ENCODE assay signal across 12 cellular contexts in genomic region chr17:27502526-27503324, GRCh38. TPM values are rescaled to one million over a fixed set of nuclear protein-coding genes. Genes with fewer than 3 reads are reported as not detected.
A peak's percentile ranks its signal among the peaks of the same experiment; 100 is the strongest.
DNase-seq lines count a peak whose midpoint lies in the region; ATAC-seq and TF ChIP-seq lines count a peak whose summit lies in the region.
"Had no signal": no experiment of that assay in that cellular context is flagged by ENCODE, and none has a peak within 500 bp of the region (broad histone marks: within the 10 kb centered on the region; RNA-seq: fewer than 3 reads in every experiment).

No MANE protein-coding gene starts in this region.

- peak overlapping the region in 1 of 2 donors; percentile 26 for H3K27ac ChIP-seq in ovary
- H3K27ac ChIP-seq: BLaER1, suprapubic skin had no signal

- DNase-seq in AG08396 (ENCODE audit: low spot score) (peak; percentile 77), adipocyte (ENCODE audit: low read depth) (peak; percentile 75), head of caudate nucleus (peak in 32 of 42 donors; percentile 31 to 84 (median 50)), ovary (peak; percentile 45 to 73 (median 63)), GDM1 (lab: John Stamatoyannopoulos, UW) (no peak), erythroblast (lab: John Stamatoyannopoulos, UW) (no peak), NCI-H526 (lab: John Stamatoyannopoulos, UW) (no peak)
- DNase-seq: stimulated activated CD4-positive, alpha-beta T cell treated with anti-CD3 and anti-CD28 coated beads, Interleukin-4, amount 100 ng/mL, for 4 hours; T1000 had no signal

- H3K9me3 ChIP-seq in adipocyte (ENCODE audit: control insufficient read depth, low read length) (peaks cover 4% of the 10 kb centered on the region), ovary (no peaks in the 10 kb centered on the region)
- H3K9me3 ChIP-seq: suprapubic skin had no signal

- 10 to 20% (median 19%) methylated on average over 12 of the region's 12 CpGs for WGBS in ovary, 3 donors

- H3K27me3 ChIP-seq in adipocyte (replicated peaks; ENCODE audit: control insufficient read depth, insufficient read depth, low read length) (no peaks in the 10 kb centered on the region), ovary (no peaks in the 10 kb centered on the region)
- H3K27me3 ChIP-seq: BLaER1, suprapubic skin had no signal

- no peak overlapping the region for H3K4me3 ChIP-seq in adipocyte (ENCODE audit: low read length)
- no peak overlapping the region for H3K4me3 ChIP-seq in ovary
- H3K4me3 ChIP-seq: BLaER1, suprapubic skin had no signal

- TF ChIP-seq CTCF in ovary (IDR thresholded peaks at IDR 0.05) = no peak

- TF ChIP-seq EP300 in ovary (IDR thresholded peaks at IDR 0.05) = no peak

- H3K4me1 ChIP-seq in adipocyte (ENCODE audit: control insufficient read depth, insufficient read depth, low read length) (peaks cover 14% of the 10 kb centered on the region), ovary (ENCODE audit: insufficient read depth) (peaks cover 6% of the 10 kb centered on the region)

- no peak overlapping the region for H3K9ac ChIP-seq in adipocyte (ENCODE audit: low read length)
- H3K9ac ChIP-seq: BLaER1 had no signal

- no peak for ATAC-seq in HG03521 (IDR thresholded peaks at IDR 0.05; ENCODE audit: unreplicated experiment)

- TF ChIP-seq POLR2A in ovary (IDR thresholded peaks at IDR 0.05) (no peak), erythroblast (IDR thresholded peaks at IDR 0.05; ENCODE audit: low read length) (no peak)

- no peaks in the 10 kb centered on the region for H3K36me3 ChIP-seq in adipocyte (ENCODE audit: control insufficient read depth, insufficient read depth, low read length, severe bottlenecking)
- H3K36me3 ChIP-seq in ovary = no peaks in the 10 kb centered on the region
- H3K36me3 ChIP-seq: suprapubic skin had no signal

- intact Hi-C loops in head of caudate nucleus (cut with DNase I) = no loop called here
- intact Hi-C loops in ovary (cut with DNase I) = no loop called here

RNA-seq across cellular contexts. Expression of gene KSR1, which starts 46.5 kb away (rescaled TPM):
- total RNA-seq in ovary = 10 to 100 TPM; 29.2 to 84.8 (median 39.5) TPM
- polyA plus RNA-seq in ovary = 10 to 100 TPM; 27.7 to 56.9 TPM

Comparison
In these comparisons a context has a peak if more than half of its experiments do, and no peak if none do; other contexts are left out.
1. DNase-seq: peak in AG08396 (single experiment), adipocyte (single experiment), head of caudate nucleus (32 of 42) and ovary (5 of 5); none in GDM1 (single experiment), erythroblast (0 of 2) and NCI-H526 (0 of 2).